In the genomic region with DNA sequence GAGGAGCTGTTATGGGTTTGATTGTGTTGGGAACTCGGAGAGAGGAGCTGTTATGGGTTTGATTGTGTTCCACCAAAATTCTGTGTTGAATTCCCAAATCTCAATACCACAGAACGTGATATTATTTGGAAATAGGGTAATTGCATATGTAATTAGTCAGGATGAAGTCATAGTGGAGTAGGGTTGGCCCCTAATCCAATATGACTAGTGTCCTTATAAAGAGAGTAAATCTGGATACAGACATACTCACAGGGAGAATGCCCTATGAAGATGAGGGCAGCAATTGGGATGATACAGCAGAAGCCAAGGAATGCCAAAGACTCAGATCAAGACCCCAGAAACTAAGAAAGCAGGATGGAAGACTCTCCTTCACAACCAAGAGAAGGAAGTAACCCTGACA, we compare ENCODE assay signal across 21 cellular contexts.
"Had no signal": no experiment of that assay in that cellular context is flagged by ENCODE, and none has a peak within 500 bp of the region (broad histone marks: within the 10 kb centered on the region; RNA-seq: fewer than 3 reads in every experiment).

No MANE protein-coding gene starts in this region.

- H3K36me3 ChIP-seq: gastroesophageal sphincter, heart left ventricle, neural progenitor cell, sigmoid colon, spleen, tibial artery had no signal

- FAIRE-seq: colon, kidney had no signal

- H3K79me2 ChIP-seq: hepatocyte had no signal

- H3K27me3 ChIP-seq: dorsolateral prefrontal cortex, foreskin keratinocyte, gastroesophageal sphincter, heart left ventricle, hepatocyte, neural progenitor cell, sigmoid colon, spleen, testis, tibial artery had no signal

- DNase-seq: dorsolateral prefrontal cortex; effector CD4-positive, alpha-beta T cell; foreskin keratinocyte; heart left ventricle; kidney; midbrain; naive thymus-derived CD4-positive, alpha-beta T cell; psoas muscle; right cardiac atrium; sigmoid colon; spleen; stimulated activated CD4-positive, alpha-beta T cell treated with anti-CD3 and anti-CD28 coated beads, Interleukin-4, amount 100 ng/mL, for 4 hours; stimulated activated naive CD8-positive, alpha-beta T cell treated with anti-CD3 and anti-CD28 coated beads, Interleukin-15, Interleukin-2, amounts not matched to agents 100 U/mL and 50 U/mL, for 24 hours; substantia nigra; testis; tibial artery had no signal

- H3K9me3 ChIP-seq: gastroesophageal sphincter, psoas muscle, sigmoid colon, spleen, testis, tibial artery had no signal

- H3K4me1 ChIP-seq: foreskin keratinocyte, gastroesophageal sphincter, heart left ventricle, neural progenitor cell, psoas muscle, sigmoid colon, spleen, testis had no signal

- H3K4me2 ChIP-seq: hepatocyte, neural progenitor cell had no signal

- H3K27ac ChIP-seq: dorsolateral prefrontal cortex, foreskin keratinocyte, gastroesophageal sphincter, heart left ventricle, hepatocyte, neural progenitor cell, psoas muscle, sigmoid colon, spleen, testis, tibial artery had no signal

- H3K4me3 ChIP-seq: dorsolateral prefrontal cortex, gastroesophageal sphincter, heart left ventricle, hepatocyte, lung, neural progenitor cell, psoas muscle, sigmoid colon, spleen, testis, tibial artery had no signal

- H3K9ac ChIP-seq: neural progenitor cell had no signal

- H2AFZ ChIP-seq: hepatocyte, neural progenitor cell had no signal
